In genomic region chr9:125103770-125104169, GRCh38 we compare ENCODE assay signal across 20 cellular contexts. TPM values are rescaled to one million over a fixed set of nuclear protein-coding genes. Genes with fewer than 3 reads are reported as not detected.
A peak's percentile ranks its signal among the peaks of the same experiment; 100 is the strongest.
DNase-seq lines count a peak whose midpoint lies in the region; ATAC-seq and TF ChIP-seq lines count a peak whose summit lies in the region.
"Had no signal": no experiment of that assay in that cellular context is flagged by ENCODE, and none has a peak within 500 bp of the region (broad histone marks: within the 10 kb centered on the region; RNA-seq: fewer than 3 reads in every experiment).

No MANE protein-coding gene starts in this region.

- DNase-seq in EH (ENCODE audit: low read depth) (peak; percentile 23), cerebellum (ENCODE audit: low spot score) (peak; percentile 45), SIG-M5 treated with dmso at 0.1 percent for 504 hours (lab: John Stamatoyannopoulos, UW; ENCODE audit: unreplicated experiment) (no peak)
- no peak for DNase-seq in CD8-positive, alpha-beta memory T cell
- no peak for DNase-seq in naive thymus-derived CD4-positive, alpha-beta T cell
- DNase-seq: Calu3; CD4-positive, alpha-beta T cell; DMS79 treated with DMSO at 0.1 percent for 48 hours; GDM1; GOT3; H7; HFFc6; KBM-7 had no signal

- CTCF ChIA-PET in CD8-positive, alpha-beta memory T cell (lab: Charles Lee), result no interaction called here
- CTCF ChIA-PET in naive thymus-derived CD4-positive, alpha-beta T cell (lab: Charles Lee), result no interaction called here

- peaks cover 2% of the 10 kb centered on the region for H3K9me3 Mint-ChIP-seq in nephron
- no peaks in the 10 kb centered on the region for H3K9me3 Mint-ChIP-seq in CD8-positive, alpha-beta memory T cell
- no peaks in the 10 kb centered on the region for H3K9me3 Mint-ChIP-seq in naive thymus-derived CD4-positive, alpha-beta T cell
- H3K9me3 Mint-ChIP-seq: CD4-positive, alpha-beta T cell; HFFc6; IgD-negative memory B cell had no signal

- peaks cover 41% of the 10 kb centered on the region for H3K4me1 Mint-ChIP-seq in nephron
- peaks cover 5 to 12% (median 6%) of the 10 kb centered on the region in 3 donors for H3K4me1 Mint-ChIP-seq in CD8-positive, alpha-beta memory T cell
- peaks cover 0 to 53% (median 36%) of the 10 kb centered on the region in 7 donors for H3K4me1 Mint-ChIP-seq in naive thymus-derived CD4-positive, alpha-beta T cell
- H3K4me1 Mint-ChIP-seq: B cell had no signal

- H3K36me3 ChIP-seq in skeletal muscle tissue (ENCODE audit: control insufficient read depth in 3 of 3, insufficient read depth in 3 of 3, low read length in 3 of 3), result no peaks in the 10 kb centered on the region
- no peaks in the 10 kb centered on the region for H3K36me3 ChIP-seq in CD8-positive, alpha-beta memory T cell (ENCODE audit: insufficient read depth, low read length)
- H3K36me3 ChIP-seq in naive thymus-derived CD4-positive, alpha-beta T cell (ENCODE audit: control insufficient read depth in 2 of 3, insufficient read depth in 3 of 3, low read length in 3 of 3), result no peaks in the 10 kb centered on the region

- H3K36me3 Mint-ChIP-seq in nephron (ENCODE audit: low read depth), result no peaks in the 10 kb centered on the region
- H3K36me3 Mint-ChIP-seq in CD8-positive, alpha-beta memory T cell, result peaks cover 0 to 5% (median 0%) of the 10 kb centered on the region in 3 donors
- H3K36me3 Mint-ChIP-seq in naive thymus-derived CD4-positive, alpha-beta T cell, result peaks cover 0 to 12% (median 5%) of the 10 kb centered on the region in 5 donors

- peak overlapping the region; percentile 43 to 52 (median 47) for H3K27ac Mint-ChIP-seq in nephron
- no peak overlapping the region for H3K27ac Mint-ChIP-seq in CD8-positive, alpha-beta memory T cell
- H3K27ac Mint-ChIP-seq in naive thymus-derived CD4-positive, alpha-beta T cell, result no peak overlapping the region
- H3K27ac Mint-ChIP-seq: B cell; CD4-positive, alpha-beta T cell; HFFc6 had no signal

- no peaks in the 10 kb centered on the region for H3K27me3 Mint-ChIP-seq in nephron (ENCODE audit: low read depth)
- no peaks in the 10 kb centered on the region for H3K27me3 Mint-ChIP-seq in CD8-positive, alpha-beta memory T cell
- H3K27me3 Mint-ChIP-seq in naive thymus-derived CD4-positive, alpha-beta T cell, result no peaks in the 10 kb centered on the region
- H3K27me3 Mint-ChIP-seq: B cell; CD4-positive, alpha-beta T cell; IgD-negative memory B cell had no signal

- H3K27me3 ChIP-seq in skeletal muscle tissue (ENCODE audit: control insufficient read depth in 3 of 3, insufficient read depth in 3 of 3, low read length in 3 of 3), result no peaks in the 10 kb centered on the region
- no peaks in the 10 kb centered on the region for H3K27me3 ChIP-seq in CD8-positive, alpha-beta memory T cell (ENCODE audit: insufficient read depth, low read length, poor library complexity, severe bottlenecking)
- H3K27me3 ChIP-seq in naive thymus-derived CD4-positive, alpha-beta T cell (ENCODE audit: control insufficient read depth in 2 of 2, insufficient read depth in 2 of 2, low read length in 2 of 2), result no peaks in the 10 kb centered on the region

- POLR2A ChIA-PET in CD8-positive, alpha-beta memory T cell (lab: Charles Lee), result no interaction called here
- POLR2A ChIA-PET in naive thymus-derived CD4-positive, alpha-beta T cell (lab: Charles Lee), result interaction anchor here (0.9 kb wide), 1 partner anchor 102 kb away, joined by 3 read pairs; no protein-coding TSS in a partner anchor

- peak overlapping the region in 1 of 3 experiments; percentile 32 for H3K4me3 Mint-ChIP-seq in nephron
- H3K4me3 Mint-ChIP-seq in CD8-positive, alpha-beta memory T cell, result no peak overlapping the region
- no peak overlapping the region for H3K4me3 Mint-ChIP-seq in naive thymus-derived CD4-positive, alpha-beta T cell
- H3K4me3 Mint-ChIP-seq: B cell; CD4-positive, alpha-beta T cell; HFFc6; IgD-negative memory B cell had no signal

- peak overlapping the region in 2 of 3 donors; percentile 48 to 59 for H3K9ac ChIP-seq in skeletal muscle tissue (ENCODE audit: low read depth in 1 of 3, low read length in 3 of 3)

- H3K27ac ChIP-seq in skeletal muscle tissue (ENCODE audit: low read depth, low read length), result peak overlapping the region; percentile 82
- H3K27ac ChIP-seq in CD8-positive, alpha-beta memory T cell (ENCODE audit: low read depth, low read length), result no peak overlapping the region
- no peak overlapping the region for H3K27ac ChIP-seq in naive thymus-derived CD4-positive, alpha-beta T cell (ENCODE audit: low read depth, low read length)
- H3K27ac ChIP-seq: C4-2B had no signal

- ATAC-seq in naive thymus-derived CD4-positive, alpha-beta T cell, result no peak
- ATAC-seq: HCT116, HepG2 had no signal

- H3K4me3 ChIP-seq in skeletal muscle tissue (ENCODE audit: low read length in 3 of 3), result no peak overlapping the region
- no peak overlapping the region for H3K4me3 ChIP-seq in CD8-positive, alpha-beta memory T cell (ENCODE audit: low read length)
- no peak overlapping the region for H3K4me3 ChIP-seq in naive thymus-derived CD4-positive, alpha-beta T cell (ENCODE audit: low read length)

- TF ChIP-seq CTCF in nephron (IDR thresholded peaks at IDR 0.05; ENCODE audit: unreplicated experiment in 3 of 3), result no peak

- H3K4me1 ChIP-seq in skeletal muscle tissue (ENCODE audit: control insufficient read depth in 3 of 3, insufficient read depth in 3 of 3, low read length in 3 of 3), result peaks cover 6 to 22% (median 16%) of the 10 kb centered on the region in 3 donors
- H3K4me1 ChIP-seq in CD8-positive, alpha-beta memory T cell (ENCODE audit: insufficient read depth, low read length), result no peaks in the 10 kb centered on the region
- no peaks in the 10 kb centered on the region for H3K4me1 ChIP-seq in naive thymus-derived CD4-positive, alpha-beta T cell (ENCODE audit: control insufficient read depth in 2 of 2, insufficient read depth in 2 of 2, low read length in 2 of 2)

- intact Hi-C loops in naive thymus-derived CD4-positive, alpha-beta T cell (cut with micrococcal nuclease), result loop anchor here in 1 of 2 donors (2.0 kb wide), 1 partner anchor 15 kb away; no protein-coding TSS in a partner anchor

- no peaks in the 10 kb centered on the region for H3K9me3 ChIP-seq in skeletal muscle tissue (ENCODE audit: control insufficient read depth in 3 of 3, low read length in 3 of 3)
- H3K9me3 ChIP-seq in CD8-positive, alpha-beta memory T cell (ENCODE audit: low read length), result no peaks in the 10 kb centered on the region
- no peaks in the 10 kb centered on the region for H3K9me3 ChIP-seq in naive thymus-derived CD4-positive, alpha-beta T cell (ENCODE audit: control insufficient read depth in 2 of 3, low read length in 3 of 3)

RNA-seq across cellular contexts. Expression of gene SCAI, which starts 39.6 kb away (rescaled TPM):
- total RNA-seq in cerebellum (42.6 TPM), skeletal muscle tissue (14.6 TPM)
- total RNA-seq in CD8-positive, alpha-beta memory T cell, result 1 to 10 TPM; 8.3 to 8.5 TPM
- 0.72 TPM for polyA plus RNA-seq in CD8-positive, alpha-beta memory T cell
- total RNA-seq in naive thymus-derived CD4-positive, alpha-beta T cell, result 10 to 100 TPM; 12.8 to 23.9 (median 16.6) TPM
- 1 to 10 TPM; 2.7 to 5.4 TPM for polyA plus RNA-seq in naive thymus-derived CD4-positive, alpha-beta T cell

Comparison
In these comparisons a context has a peak if more than half of its experiments do, and no peak if none do; other contexts are left out.
1. DNase-seq: peak in EH (single experiment) and cerebellum (single experiment); none in CD8-positive, alpha-beta memory T cell (0 of 5), SIG-M5 treated with dmso at 0.1 percent for 504 hours (single experiment) and naive thymus-derived CD4-positive, alpha-beta T cell (0 of 9).
2. H3K27ac Mint-ChIP-seq: peak in nephron (3 of 3); none in CD8-positive, alpha-beta memory T cell (0 of 8) and naive thymus-derived CD4-positive, alpha-beta T cell (0 of 9).